8 cellular contexts compared by ENCODE assay signal in the genomic region with DNA sequence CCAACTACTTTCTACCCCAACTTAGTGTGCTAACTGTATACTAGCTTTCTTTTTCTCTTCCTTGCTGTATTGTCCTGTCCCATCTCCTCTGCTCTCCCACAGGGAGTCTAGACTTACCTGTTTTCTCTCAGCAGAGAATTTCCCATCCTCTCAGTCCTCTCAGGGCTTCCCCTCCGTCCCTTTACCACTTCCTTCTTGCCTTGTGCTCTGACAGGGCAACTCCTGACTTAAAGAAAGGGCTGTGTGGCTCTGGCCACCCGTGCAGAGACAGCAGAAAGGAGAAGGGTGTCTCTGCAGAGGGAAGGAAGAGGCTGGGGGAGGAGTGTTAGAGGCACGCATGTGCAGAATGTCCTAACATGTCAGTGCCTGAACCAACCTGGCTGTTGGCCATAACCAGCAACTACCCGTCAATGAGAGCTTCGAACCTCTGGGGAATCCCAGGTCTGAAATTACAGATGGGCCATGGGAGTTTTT.
DNase-seq lines count a peak whose midpoint lies in the region; ATAC-seq and TF ChIP-seq lines count a peak whose summit lies in the region.

A gene with protein sequence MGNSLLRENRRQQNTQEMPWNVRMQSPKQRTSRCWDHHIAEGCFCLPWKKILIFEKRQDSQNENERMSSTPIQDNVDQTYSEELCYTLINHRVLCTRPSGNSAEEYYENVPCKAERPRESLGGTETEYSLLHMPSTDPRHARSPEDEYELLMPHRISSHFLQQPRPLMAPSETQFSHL (minus strand): TSS at position 274 of the 474 bp plus-strand sequence. CDS start 128 bp downstream, at position 146.

- no peaks in the 10 kb centered on the region for H3K27me3 Mint-ChIP-seq in stimulated activated naive CD8-positive, alpha-beta T cell treated with anti-CD3 and anti-CD28 coated beads, Interleukin-15, Interleukin-2, amounts not matched to agents 100 ng/mL and 50 ng/mL, for 24 hours

- H3K4me1 Mint-ChIP-seq in stimulated activated naive CD8-positive, alpha-beta T cell treated with anti-CD3 and anti-CD28 coated beads, Interleukin-15, Interleukin-2, amounts not matched to agents 100 ng/mL and 50 ng/mL, for 24 hours (ENCODE audit: low read depth): peaks cover 94% of the 10 kb centered on the region

- H3K27ac Mint-ChIP-seq in stimulated activated naive CD8-positive, alpha-beta T cell treated with anti-CD3 and anti-CD28 coated beads, Interleukin-15, Interleukin-2, amounts not matched to agents 100 ng/mL and 50 ng/mL, for 24 hours: peak within 1 kb of the TSS; percentile 93

- peak within 1 kb of the TSS; percentile 80 for H3K4me3 ChIP-seq in GM12875 (ENCODE audit: low read depth, low read length)
- no peak within 1 kb of the TSS for H3K4me3 ChIP-seq in NB4 (ENCODE audit: low read depth, low read length)

- H3K36me3 Mint-ChIP-seq in stimulated activated naive CD8-positive, alpha-beta T cell treated with anti-CD3 and anti-CD28 coated beads, Interleukin-15, Interleukin-2, amounts not matched to agents 100 ng/mL and 50 ng/mL, for 24 hours (ENCODE audit: low read depth): no peaks in the 10 kb centered on the region

- peak; percentile 36 for DNase-seq in NB4 (ENCODE audit: low read depth)
- DNase-seq in activated T-cell treated with anti-CD3 and anti-CD28 coated beads, Interleukin-2, amount 50 U/mL, for 48 hours: peak; percentile 68 to 71
- DNase-seq in medulla oblongata (ENCODE audit: extremely low spot score): peak; percentile 87
- DNase-seq in SW 1271 (lab: John Stamatoyannopoulos, UW): no peak
- no peak for DNase-seq in cerebellar cortex (ENCODE audit: low spot score)

- TF ChIP-seq CTCF in GM12875 (IDR thresholded peaks at IDR 0.05; ENCODE audit: borderline replicate concordance, insufficient read depth, low read depth, low read length) (no peak), NB4 (IDR thresholded peaks at IDR 0.05; ENCODE audit: low read depth, low read length) (no peak)

- peak; percentile 68 for ATAC-seq in GM21786 (IDR thresholded peaks at IDR 0.05; ENCODE audit: unreplicated experiment)

- no peaks in the 10 kb centered on the region for H3K9me3 Mint-ChIP-seq in stimulated activated naive CD8-positive, alpha-beta T cell treated with anti-CD3 and anti-CD28 coated beads, Interleukin-15, Interleukin-2, amounts not matched to agents 100 ng/mL and 50 ng/mL, for 24 hours

- TF ChIP-seq POLR2A in NB4 (IDR thresholded peaks at IDR 0.05; ENCODE audit: extremely low read depth, insufficient read length): no peak

- H3K4me3 Mint-ChIP-seq in stimulated activated naive CD8-positive, alpha-beta T cell treated with anti-CD3 and anti-CD28 coated beads, Interleukin-15, Interleukin-2, amounts not matched to agents 100 ng/mL and 50 ng/mL, for 24 hours: peak within 1 kb of the TSS; percentile 85

Comparison
In these comparisons a context has a peak if more than half of its experiments do, and no peak if none do; other contexts are left out.
1. DNase-seq: peak in NB4 (single experiment), activated T-cell treated with anti-CD3 and anti-CD28 coated beads, Interleukin-2, amount 50 U/mL, for 48 hours (2 of 2) and medulla oblongata (single experiment); none in SW 1271 (0 of 2) and cerebellar cortex (single experiment).